In the genomic region with DNA sequence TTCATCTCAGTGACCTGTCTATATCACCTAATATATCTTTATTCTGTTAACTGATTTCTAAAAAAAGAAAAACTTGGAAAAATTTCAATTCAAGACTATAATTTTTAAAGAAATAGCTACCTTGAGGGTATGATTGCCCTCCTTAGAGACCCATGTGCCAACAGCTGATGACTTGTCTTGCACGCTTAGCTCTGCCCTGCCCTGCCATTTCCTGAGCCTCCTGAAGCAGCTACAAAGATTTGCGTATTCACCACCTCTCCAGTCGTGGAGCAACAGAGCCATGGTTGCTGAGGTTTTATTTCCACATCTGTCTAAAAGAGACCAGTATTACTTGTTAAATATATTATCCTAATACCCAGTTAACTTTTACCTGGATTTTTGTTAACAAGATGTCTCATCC, we compare ENCODE assay signal across 3 cellular contexts.
"Had no signal": no experiment of that assay in that cellular context is flagged by ENCODE, and none has a peak within 500 bp of the region (broad histone marks: within the 10 kb centered on the region; RNA-seq: fewer than 3 reads in every experiment).

No MANE protein-coding gene starts in this region.

- H3K4me3 ChIP-seq: GM12878 had no signal

- DNase-seq: GDM1, GF-D8 had no signal

- ATAC-seq: GM12878 had no signal
